1 cellular context compared by ENCODE assay signal in genomic region chr6:154930490-154930889, GRCh38.
TF ChIP-seq lines count a peak whose summit lies in the region.

No MANE protein-coding gene starts in this region.

TF ChIP-seq in IMR-90, 13 proteins besides CTCF, POLR2A, EP300 and RAD21 (continued from another document):
- TF ChIP-seq ELK1 (IDR thresholded peaks at IDR 0.05; ENCODE audit: borderline replicate concordance, low read depth, low read length): no peak
- TF ChIP-seq FOS (IDR thresholded peaks at IDR 0.05; ENCODE audit: low read depth, low read length): no peak
- TF ChIP-seq MXI1 (IDR thresholded peaks at IDR 0.05; ENCODE audit: borderline replicate concordance, low read depth, low read length): no peak
- TF ChIP-seq MAZ (IDR thresholded peaks at IDR 0.05; ENCODE audit: borderline replicate concordance, low read depth, low read length): no peak
- no peak for TF ChIP-seq RCOR1 (IDR thresholded peaks at IDR 0.05; ENCODE audit: insufficient replicate concordance, low read length)
- TF ChIP-seq CHD1 (IDR thresholded peaks at IDR 0.05; ENCODE audit: low read depth, low read length): no peak
- TF ChIP-seq NFE2L2 (IDR thresholded peaks at IDR 0.05; ENCODE audit: low read depth, low read length): no peak
TF ChIP-seq in IMR-90: peak in this region for 0.
